1 cellular context compared by ENCODE assay signal in genomic region chr18:55504808-55505207, GRCh38.
TF ChIP-seq lines count a peak whose summit lies in the region.

No MANE protein-coding gene starts in this region.

TF ChIP-seq in H1, 55 proteins besides CTCF, POLR2A, EP300 and RAD21 (continued from another document):
- TF ChIP-seq RFX5 (IDR thresholded peaks at IDR 0.05; ENCODE audit: borderline replicate concordance, low read depth, low read length) (no peak), CHD7 (IDR thresholded peaks at IDR 0.05; ENCODE audit: insufficient replicate concordance, low read length) (no peak), CHD2 (IDR thresholded peaks at IDR 0.05; ENCODE audit: low read length) (no peak), POLR2AphosphoS5 (IDR thresholded peaks at IDR 0.05; ENCODE audit: low read depth, low read length) (no peak), RXRA (IDR thresholded peaks at IDR 0.05; ENCODE audit: insufficient read depth, low read depth, low read length) (no peak), HDAC2 (IDR thresholded peaks at IDR 0.05; ENCODE audit: borderline replicate concordance in 1 of 2, low read depth in 2 of 2, low read length in 2 of 2) (no peak), MAX (IDR thresholded peaks at IDR 0.05) (no peak), NRF1 (IDR thresholded peaks at IDR 0.05; ENCODE audit: low read depth, low read length) (no peak), BCL11A (IDR thresholded peaks at IDR 0.05; ENCODE audit: low read depth in 2 of 2, low read length in 2 of 2) (no peak)
